ENCODE assay signal across 16 cellular contexts in the genomic region with DNA sequence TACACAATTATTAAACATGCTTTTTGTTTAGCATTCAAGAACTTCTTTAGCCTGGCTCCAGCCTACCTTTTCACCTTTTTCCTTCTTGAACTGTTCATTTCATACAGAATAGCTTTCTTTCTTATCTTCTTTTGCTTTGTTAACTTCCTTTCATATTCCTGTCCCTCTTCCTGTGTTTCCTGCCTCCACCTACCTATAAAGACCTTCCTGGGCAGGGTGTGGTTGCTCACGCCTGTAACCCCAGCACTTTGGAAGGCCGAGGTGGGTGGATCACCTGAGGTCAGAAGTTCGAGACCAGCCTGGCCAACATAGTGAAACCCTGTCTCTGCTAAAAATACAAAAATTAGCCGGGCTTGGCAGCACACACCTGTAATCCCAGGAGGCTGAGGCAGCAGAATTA. TPM values are rescaled to one million over a fixed set of nuclear protein-coding genes. Genes with fewer than 3 reads are reported as not detected.
DNase-seq lines count a peak whose midpoint lies in the region; ATAC-seq and TF ChIP-seq lines count a peak whose summit lies in the region.
"Had no signal": no experiment of that assay in that cellular context is flagged by ENCODE, and none has a peak within 500 bp of the region (broad histone marks: within the 10 kb centered on the region; RNA-seq: fewer than 3 reads in every experiment).

No MANE protein-coding gene starts in this region.

- H3K27me3 Mint-ChIP-seq in stimulated activated naive CD8-positive, alpha-beta T cell treated with anti-CD3 and anti-CD28 coated beads, Interleukin-15, Interleukin-2, amounts not matched to agents 100 ng/mL and 50 ng/mL, for 24 hours: no peaks in the 10 kb centered on the region
- no peaks in the 10 kb centered on the region for H3K27me3 Mint-ChIP-seq in stimulated activated naive CD8-positive, alpha-beta T cell treated with anti-CD3 and anti-CD28 coated beads, Interleukin-15, amount 100 ng/mL, for 72 hours
- no peaks in the 10 kb centered on the region for H3K27me3 Mint-ChIP-seq in activated CD8-positive, alpha-beta T cell treated with anti-CD3 and anti-CD28 coated beads for 36 hours
- no peaks in the 10 kb centered on the region for H3K27me3 Mint-ChIP-seq in mesothelial cell of epicardium (ENCODE audit: low read depth)

- peaks cover 44% of the 10 kb centered on the region for H3K4me1 Mint-ChIP-seq in stimulated activated naive CD8-positive, alpha-beta T cell treated with anti-CD3 and anti-CD28 coated beads, Interleukin-15, Interleukin-2, amounts not matched to agents 100 ng/mL and 50 ng/mL, for 24 hours (ENCODE audit: low read depth)
- peaks cover 19% of the 10 kb centered on the region for H3K4me1 Mint-ChIP-seq in stimulated activated naive CD8-positive, alpha-beta T cell treated with anti-CD3 and anti-CD28 coated beads, Interleukin-15, amount 100 ng/mL, for 72 hours
- peaks cover 46% of the 10 kb centered on the region for H3K4me1 Mint-ChIP-seq in activated CD8-positive, alpha-beta T cell treated with anti-CD3 and anti-CD28 coated beads for 36 hours (ENCODE audit: low read depth)
- peaks cover 6% of the 10 kb centered on the region for H3K4me1 Mint-ChIP-seq in mesothelial cell of epicardium

- H3K9me3 Mint-ChIP-seq in stimulated activated naive CD8-positive, alpha-beta T cell treated with anti-CD3 and anti-CD28 coated beads, Interleukin-15, Interleukin-2, amounts not matched to agents 100 ng/mL and 50 ng/mL, for 24 hours: no peaks in the 10 kb centered on the region
- H3K9me3 Mint-ChIP-seq in stimulated activated naive CD8-positive, alpha-beta T cell treated with anti-CD3 and anti-CD28 coated beads, Interleukin-15, amount 100 ng/mL, for 72 hours: no peaks in the 10 kb centered on the region
- no peaks in the 10 kb centered on the region for H3K9me3 Mint-ChIP-seq in activated CD8-positive, alpha-beta T cell treated with anti-CD3 and anti-CD28 coated beads for 36 hours
- no peaks in the 10 kb centered on the region for H3K9me3 Mint-ChIP-seq in mesothelial cell of epicardium

- intact Hi-C loops in activated CD8-positive, alpha-beta T cell treated with anti-CD3 and anti-CD28 coated beads for 36 hours (cut with micrococcal nuclease): no loop called here

- H3K27ac Mint-ChIP-seq in stimulated activated naive CD8-positive, alpha-beta T cell treated with anti-CD3 and anti-CD28 coated beads, Interleukin-15, Interleukin-2, amounts not matched to agents 100 ng/mL and 50 ng/mL, for 24 hours: peak overlapping the region; percentile 10
- no peak overlapping the region for H3K27ac Mint-ChIP-seq in stimulated activated naive CD8-positive, alpha-beta T cell treated with anti-CD3 and anti-CD28 coated beads, Interleukin-15, amount 100 ng/mL, for 72 hours
- H3K27ac Mint-ChIP-seq in activated CD8-positive, alpha-beta T cell treated with anti-CD3 and anti-CD28 coated beads for 36 hours: peak overlapping the region; percentile 26
- H3K27ac Mint-ChIP-seq in mesothelial cell of epicardium: peak overlapping the region; percentile 14

- ATAC-seq in stimulated activated naive CD8-positive, alpha-beta T cell treated with anti-CD3 and anti-CD28 coated beads, Interleukin-15, amount 100 ng/mL, for 72 hours: no peak
- no peak for ATAC-seq in activated CD8-positive, alpha-beta T cell treated with anti-CD3 and anti-CD28 coated beads for 36 hours
- ATAC-seq in HG02852 (IDR thresholded peaks at IDR 0.05; ENCODE audit: unreplicated experiment): no peak

- DNase-seq in stimulated activated naive CD8-positive, alpha-beta T cell treated with anti-CD3 and anti-CD28 coated beads, Interleukin-15, amount 100 ng/mL, for 72 hours: no peak
- DNase-seq in activated CD8-positive, alpha-beta T cell treated with anti-CD3 and anti-CD28 coated beads for 36 hours: no peak
- DNase-seq in mesothelial cell of epicardium (ENCODE audit: low spot score in 2 of 2, unreplicated experiment in 2 of 2) (no peak), DMS153 treated with DMSO at 0.1 percent for 48 hours (lab: John Stamatoyannopoulos, UW; ENCODE audit: unreplicated experiment) (no peak), NCI-H1694 (lab: John Stamatoyannopoulos, UW) (no peak), amniotic stem cell (lab: John Stamatoyannopoulos, UW) (no peak)
- DNase-seq: activated CD4-positive, alpha-beta T cell treated with anti-CD3 and anti-CD28 coated beads for 1 hour; activated gamma-delta T cell; DND-41; foreskin melanocyte; NCI-H1436 treated with DMSO at 0.1 percent for 48 hours; NCI-H510A treated with DMSO at 0.1 percent for 48 hours; OCI-M1; stimulated activated naive CD4-positive, alpha-beta T cell treated with Interleukin-2 at 50 U/mL for 16 hours had no signal

- POLR2A ChIA-PET in activated CD8-positive, alpha-beta T cell treated with anti-CD3 and anti-CD28 coated beads for 36 hours (lab: Charles Lee): interaction anchor here (0.9 kb wide), 1 partner anchor 14 kb away, joined by 3 read pairs; no protein-coding TSS in a partner anchor

- H3K4me3 Mint-ChIP-seq in stimulated activated naive CD8-positive, alpha-beta T cell treated with anti-CD3 and anti-CD28 coated beads, Interleukin-15, Interleukin-2, amounts not matched to agents 100 ng/mL and 50 ng/mL, for 24 hours: no peak overlapping the region
- no peak overlapping the region for H3K4me3 Mint-ChIP-seq in stimulated activated naive CD8-positive, alpha-beta T cell treated with anti-CD3 and anti-CD28 coated beads, Interleukin-15, amount 100 ng/mL, for 72 hours
- H3K4me3 Mint-ChIP-seq in activated CD8-positive, alpha-beta T cell treated with anti-CD3 and anti-CD28 coated beads for 36 hours: no peak overlapping the region
- H3K4me3 Mint-ChIP-seq in mesothelial cell of epicardium: no peak overlapping the region

- CTCF ChIA-PET in activated CD8-positive, alpha-beta T cell treated with anti-CD3 and anti-CD28 coated beads for 36 hours (lab: Charles Lee): interaction anchor here (1.1 to 1.3 kb wide), 4 partner anchors 9 to 67 kb away, joined by 3 read pairs; no protein-coding TSS in a partner anchor

- peaks cover 77% of the 10 kb centered on the region for H3K36me3 Mint-ChIP-seq in stimulated activated naive CD8-positive, alpha-beta T cell treated with anti-CD3 and anti-CD28 coated beads, Interleukin-15, Interleukin-2, amounts not matched to agents 100 ng/mL and 50 ng/mL, for 24 hours (ENCODE audit: low read depth)
- H3K36me3 Mint-ChIP-seq in activated CD8-positive, alpha-beta T cell treated with anti-CD3 and anti-CD28 coated beads for 36 hours (ENCODE audit: low read depth): peaks cover 43% of the 10 kb centered on the region
- H3K36me3 Mint-ChIP-seq in mesothelial cell of epicardium: peaks cover 34% of the 10 kb centered on the region

- TF ChIP-seq CTCF in activated CD8-positive, alpha-beta T cell treated with anti-CD3 and anti-CD28 coated beads for 36 hours (IDR thresholded peaks at IDR 0.05): no peak
- no peak for TF ChIP-seq CTCF in mesothelial cell of epicardium (IDR thresholded peaks at IDR 0.05; ENCODE audit: unreplicated experiment)

RNA-seq across cellular contexts. Expression of gene CAPRIN1, which starts 22.9 kb away (rescaled TPM):
- total RNA-seq in activated CD8-positive, alpha-beta T cell treated with anti-CD3 and anti-CD28 coated beads for 36 hours: 100 to 1,000 TPM; 297 to 328 TPM
- 298 to 307 TPM (median 302 TPM) in 3 replicates for total RNA-seq in mesothelial cell of epicardium

RNA-seq across cellular contexts. Expression of gene NAT10, which starts 31.0 kb away (rescaled TPM):
- 100 to 1,000 TPM; 129 to 137 TPM for total RNA-seq in activated CD8-positive, alpha-beta T cell treated with anti-CD3 and anti-CD28 coated beads for 36 hours
- 58.7 to 61.7 TPM (median 60.5 TPM) in 3 replicates for total RNA-seq in mesothelial cell of epicardium

Comparison
In these comparisons a context has a peak if more than half of its experiments do, and no peak if none do; other contexts are left out.
1. H3K27ac Mint-ChIP-seq: peak in stimulated activated naive CD8-positive, alpha-beta T cell treated with anti-CD3 and anti-CD28 coated beads, Interleukin-15, Interleukin-2, amounts not matched to agents 100 ng/mL and 50 ng/mL, for 24 hours (single experiment), activated CD8-positive, alpha-beta T cell treated with anti-CD3 and anti-CD28 coated beads for 36 hours (single experiment) and mesothelial cell of epicardium (single experiment); none in stimulated activated naive CD8-positive, alpha-beta T cell treated with anti-CD3 and anti-CD28 coated beads, Interleukin-15, amount 100 ng/mL, for 72 hours (0 of 2).